In the genomic region with DNA sequence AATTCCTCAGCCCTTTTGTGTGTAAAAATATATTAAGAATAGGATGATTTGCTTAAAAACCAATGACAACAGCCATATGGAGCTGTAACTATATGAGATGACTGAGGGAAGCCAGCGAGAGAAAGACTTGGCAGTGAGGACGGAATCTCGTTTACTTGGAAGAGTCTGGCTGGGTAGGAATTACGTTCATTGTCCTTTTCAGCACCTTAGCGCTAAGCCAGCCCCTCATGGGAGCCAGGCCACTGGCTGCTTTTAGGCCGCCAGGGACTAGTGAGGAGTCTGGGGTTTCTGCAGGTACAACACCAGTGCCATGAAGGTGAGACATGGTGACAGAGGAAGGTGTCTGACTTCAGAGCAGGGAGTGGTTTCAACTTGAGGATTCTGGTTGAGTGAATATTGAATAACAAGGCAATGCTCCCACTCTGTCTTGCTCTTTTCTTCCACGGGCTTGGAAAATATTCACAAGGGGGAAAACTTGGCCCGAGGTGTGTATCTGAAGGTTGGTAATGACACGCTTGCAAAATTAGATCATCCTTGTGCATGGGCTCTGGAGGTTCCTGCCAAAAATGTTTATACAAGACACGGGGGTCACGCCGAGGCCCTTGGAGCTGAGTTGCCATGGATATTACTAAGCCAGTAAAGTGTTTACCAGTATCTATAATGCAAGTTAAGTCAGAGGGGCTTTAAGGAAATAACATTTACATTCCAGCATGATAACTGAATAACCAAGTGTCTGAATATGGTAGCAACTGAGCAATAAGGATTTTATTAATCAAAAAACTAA, we compare ENCODE assay signal across 12 cellular contexts. TPM values are rescaled to one million over a fixed set of nuclear protein-coding genes. Genes with fewer than 3 reads are reported as not detected.
DNase-seq lines count a peak whose midpoint lies in the region; ATAC-seq and TF ChIP-seq lines count a peak whose summit lies in the region.
"Had no signal": no experiment of that assay in that cellular context is flagged by ENCODE, and none has a peak within 500 bp of the region (broad histone marks: within the 10 kb centered on the region; RNA-seq: fewer than 3 reads in every experiment).

No MANE protein-coding gene starts in this region.

- peak; percentile 64 for DNase-seq in EH (ENCODE audit: low read depth)
- peak; percentile 57 for DNase-seq in amniotic epithelial cell (ENCODE audit: low read depth)
- DNase-seq in heart left ventricle: peak in 1 of 5 donors; percentile 40
- DNase-seq in sciatic nerve (ENCODE audit: low spot score): no peak
- DNase-seq in NCI-H510A treated with DMSO at 0.1 percent for 48 hours (lab: John Stamatoyannopoulos, UW): no peak
- DNase-seq in posterior vena cava (ENCODE audit: low spot score): no peak
- DNase-seq in WERI-Rb-1: no peak
- DNase-seq: NCI-H187, NCI-H774, SJCRH30 had no signal

- ATAC-seq in heart left ventricle (peak in 2 of 4 donors; percentile 16 to 26), sciatic nerve (peak; percentile 38), HG03097 (IDR thresholded peaks at IDR 0.05; ENCODE audit: low FRiP score, unreplicated experiment) (no peak)

- WGBS in heart left ventricle, 4 donors: 34 to 51% (median 46%) methylated on average over 12 of the region's 12 CpGs

- intact Hi-C loops in heart left ventricle (cut with DNase I) (no loop called here), sciatic nerve (cut with DNase I) (no loop called here), posterior vena cava (cut with DNase I) (no loop called here)

- H3K27me3 ChIP-seq in heart left ventricle (no peaks in the 10 kb centered on the region), WERI-Rb-1 (ENCODE audit: insufficient read depth, low read depth, severe bottlenecking) (no peaks in the 10 kb centered on the region)
- H3K27me3 ChIP-seq: SJCRH30 had no signal

- no peak for TF ChIP-seq POLR2A in heart left ventricle (IDR thresholded peaks at IDR 0.05)

- H3K36me3 ChIP-seq in heart left ventricle (peaks cover 0 to 72% (median 44%) of the 10 kb centered on the region in 9 donors), WERI-Rb-1 (peaks cover 38% of the 10 kb centered on the region)

- peak overlapping the region in 8 of 12 donors; percentile 0 to 51 (median 25) for H3K27ac ChIP-seq in heart left ventricle
- H3K27ac ChIP-seq in WERI-Rb-1: no peak overlapping the region
- H3K27ac ChIP-seq: SJCRH30 had no signal

- H3K9me3 ChIP-seq in heart left ventricle (peaks cover 0 to 4% (median 0%) of the 10 kb centered on the region in 12 donors), WERI-Rb-1 (ENCODE audit: severe bottlenecking) (no peaks in the 10 kb centered on the region)
- H3K9me3 ChIP-seq: HAP-1, SJCRH30 had no signal

- TF ChIP-seq CTCF in heart left ventricle (IDR thresholded peaks at IDR 0.05): no peak
- TF ChIP-seq CTCF in WERI-Rb-1 (IDR thresholded peaks at IDR 0.05; ENCODE audit: low read depth, low read length): no peak

- H3K4me3 ChIP-seq in heart left ventricle: no peak overlapping the region
- no peak overlapping the region for H3K4me3 ChIP-seq in WERI-Rb-1 (ENCODE audit: low read depth, low read length)
- H3K4me3 ChIP-seq: HAP-1, SJCRH30 had no signal

- H3K4me1 ChIP-seq in heart left ventricle: peaks cover 10 to 91% (median 71%) of the 10 kb centered on the region in 12 donors
- H3K4me1 ChIP-seq: HAP-1, SJCRH30 had no signal

RNA-seq across cellular contexts. Expression of a gene that starts 17.5 kb away (rescaled TPM):
- total RNA-seq in heart left ventricle: 10 to 100 TPM; 17.8 to 36.4 (median 21.1) TPM
- 10 to 100 TPM in 1 of 2 donors, 1 to 10 TPM in 1; 7.4 to 16.0 TPM for polyA plus RNA-seq in heart left ventricle
- total RNA-seq in sciatic nerve: 80.8 TPM
- 10 to 100 TPM; 50.7 to 53.9 TPM for total RNA-seq in posterior vena cava

Comparison
In these comparisons a context has a peak if more than half of its experiments do, and no peak if none do; other contexts are left out.
1. DNase-seq: peak in EH (single experiment) and amniotic epithelial cell (single experiment); none in sciatic nerve (single experiment), NCI-H510A treated with DMSO at 0.1 percent for 48 hours (single experiment), posterior vena cava (single experiment) and WERI-Rb-1 (single experiment).